ENCODE assay signal across 8 cellular contexts in the genomic region with DNA sequence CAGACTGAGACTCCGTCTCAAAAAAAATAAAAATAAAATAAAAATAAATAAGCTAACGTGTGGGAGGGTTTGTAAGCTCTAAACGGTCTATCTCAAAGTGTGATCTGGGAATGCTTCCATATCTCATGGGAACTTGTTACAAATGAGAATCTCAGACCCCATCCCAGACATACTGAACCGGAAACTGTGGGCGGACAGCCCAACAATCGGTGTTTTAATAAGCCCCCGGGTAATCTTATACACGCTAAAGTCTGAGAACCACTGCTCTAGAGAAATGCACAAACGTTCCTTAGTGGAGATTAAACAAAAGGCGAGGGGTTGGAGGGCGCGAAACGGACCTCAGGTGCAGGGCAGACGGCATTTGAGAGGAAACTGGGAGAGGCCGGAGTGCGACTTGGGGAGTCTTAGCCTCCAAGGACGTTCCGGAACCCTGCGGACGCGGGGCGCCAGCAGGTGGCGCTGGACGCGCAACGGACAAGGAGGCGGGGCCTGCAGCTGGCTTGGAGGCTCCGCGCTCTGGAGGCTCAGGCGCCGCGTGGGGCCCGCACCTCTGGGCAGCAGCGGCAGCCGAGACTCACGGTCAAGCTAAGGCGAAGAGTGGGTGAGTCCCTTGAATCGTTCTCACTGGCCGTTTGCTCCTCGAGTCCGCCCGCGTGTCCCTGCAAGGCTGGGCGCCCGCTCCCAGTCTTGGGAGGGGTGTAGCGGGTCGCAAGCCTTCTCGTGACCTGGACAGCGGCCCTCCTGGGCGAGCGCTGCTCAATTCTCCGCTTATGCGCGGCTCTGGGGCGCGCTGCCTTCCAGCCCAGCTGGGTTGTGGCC. TPM values are rescaled to one million over a fixed set of nuclear protein-coding genes. Genes with fewer than 3 reads are reported as not detected.
DNase-seq lines count a peak whose midpoint lies in the region; ATAC-seq and TF ChIP-seq lines count a peak whose summit lies in the region.
"Not testable (repeated sequence)": the region's sequence is repeated elsewhere in the genome, so short reads cannot be mapped to it uniquely, and the experiment has no call there.

A gene (plus strand): TSS at position 527 of the 819 bp plus-strand sequence. CDS start 5,320 bp downstream, outside the sequence.

- H3K9ac ChIP-seq in neural cell (ENCODE audit: low read length), result peak within 1 kb of the TSS; percentile 38

- peak; percentile 67 for TF ChIP-seq RAD21 in neural cell (conservative IDR thresholded peaks at IDR 0.05)

- peak within 1 kb of the TSS; percentile 50 for H3K4me3 ChIP-seq in H7 (ENCODE audit: insufficient read depth, low read depth, low read length)
- peak within 1 kb of the TSS; percentile 26 for H3K4me3 ChIP-seq in SJCRH30
- peak within 1 kb of the TSS; percentile 73 for H3K4me3 ChIP-seq in neural cell (ENCODE audit: low read length)

- ATAC-seq in foreskin keratinocyte, result peak; percentile 87

- not testable (repeated sequence) for H3K27me3 ChIP-seq in H7 (ENCODE audit: control insufficient read depth, insufficient read depth, low read length); SJCRH30; foreskin keratinocyte; neural cell (ENCODE audit: insufficient read depth, low read depth, low read length)

- DNase-seq in G401 (ENCODE audit: low spot score), result peak; percentile 68
- peak; percentile 83 for DNase-seq in H7
- DNase-seq in SJCRH30, result peak; percentile 54 to 67
- DNase-seq in activated gamma-delta T cell treated with anti-CD3 and anti-CD28 coated beads, Interleukin-2, amount 50 U/mL, for 16 hours (ENCODE audit: low read depth), result peak; percentile 73
- peak; percentile 43 to 72 for DNase-seq in foreskin keratinocyte
- peak; percentile 79 for DNase-seq in stimulated activated naive CD4-positive, alpha-beta T cell treated with Interleukin-2 at 50 U/mL for 16 hours (lab: John Stamatoyannopoulos, UW)

- not testable (repeated sequence) for TF ChIP-seq EP300 in neural cell (conservative IDR thresholded peaks at IDR 0.05; ENCODE audit: poor library complexity, severe bottlenecking)

- H3K79me2 ChIP-seq in neural cell (replicated peaks; ENCODE audit: insufficient read depth, low read length), result not testable (repeated sequence)

- not testable (repeated sequence) for H3K9me3 ChIP-seq in SJCRH30 (replicated peaks); neural cell (ENCODE audit: low read length)

- not testable (repeated sequence) for H3F3A ChIP-seq in neural cell (ENCODE audit: insufficient read depth, low read length, poor library complexity, severe bottlenecking)

- H3K4me1 ChIP-seq in SJCRH30, result not testable (repeated sequence)
- peaks cover 15% of the 10 kb centered on the region for H3K4me1 ChIP-seq in foreskin keratinocyte

- TF ChIP-seq CTCF in LNCAP (IDR thresholded peaks at IDR 0.05) (peak; percentile 76), foreskin keratinocyte (conservative IDR thresholded peaks at IDR 0.05) (peak; percentile 92), neural cell (IDR thresholded peaks at IDR 0.05; ENCODE audit: poor library complexity, severe bottlenecking) (peak; percentile 89)

- H2AFZ ChIP-seq in neural cell (ENCODE audit: low read depth, low read length), result peak within 1 kb of the TSS; percentile 33

- H3K27ac ChIP-seq in SJCRH30; foreskin keratinocyte; neural cell (ENCODE audit: low read length): not testable (repeated sequence)

- in situ Hi-C loops in G401 (cut with HindIII; ENCODE audit: low sequenced_read_pairs), result not testable (repeated sequence)

- not testable (repeated sequence) for H3K9me2 ChIP-seq in neural cell (ENCODE audit: insufficient read depth, low read length)

- H4K20me1 ChIP-seq in neural cell (ENCODE audit: insufficient read depth), result not testable (repeated sequence)

- not testable (repeated sequence) for H3K4me2 ChIP-seq in neural cell (ENCODE audit: low read length)

- H3K36me3 ChIP-seq in H7 (replicated peaks; ENCODE audit: control insufficient read depth, insufficient read depth, low read length); SJCRH30; neural cell (ENCODE audit: insufficient read depth, low read length): not testable (repeated sequence)

TF ChIP-seq in neural cell, 6 proteins besides CTCF, POLR2A, EP300 and RAD21:
- peak; percentile 91 for TF ChIP-seq SMC3 (conservative IDR thresholded peaks at IDR 0.05; ENCODE audit: poor library complexity)
- TF ChIP-seq MXI1 (conservative IDR thresholded peaks at IDR 0.05; ENCODE audit: poor library complexity, severe bottlenecking), result peak; percentile 52

RNA-seq across cellular contexts. Expression of the gene that starts here (rescaled TPM):
- total RNA-seq in G401 (2014; rRNA removed; shearing (Covaris generic)), result not detected in 2 replicates
- 1.9 and 3.3 TPM in 2 replicates for total RNA-seq in H7 (2014; rRNA removed; shearing (Covaris generic))
- 0.55 TPM in 1 of 2 replicates, not detected in the other for total RNA-seq in SJCRH30 (2014; rRNA removed; shearing (Covaris generic))
- 18.6 and 23.4 TPM in 2 replicates for total RNA-seq in foreskin keratinocyte
- polyA plus RNA-seq in foreskin keratinocyte (18.1 and 21.2 TPM in 2 replicates), neural cell (not detected in 2 replicates)
- polyA minus RNA-seq in neural cell, result not detected in 2 replicates

Comparison
In these comparisons a context has a peak if more than half of its experiments do, and no peak if none do; other contexts are left out.
1. RNA of the gene that starts here (polyA plus RNA-seq): 18.1 to 21.2 TPM in foreskin keratinocyte; not detected in neural cell; every median in the first group is over 10 times any median in the second.
2. Peak in DNase-seq in G401; RNA of the gene not detected or under 1 TPM.
3. Peak in DNase-seq and H3K4me3 ChIP-seq in SJCRH30; RNA of the gene not detected or under 1 TPM.
4. Peak in every context shown above with its lines, with median percentiles within 50 percentile points of each other: DNase-seq, H3K4me3 ChIP-seq and CTCF ChIP-seq.